In genomic region chr4:3040447-3041191, GRCh38 we compare ENCODE assay signal across 11 cellular contexts. TPM values are rescaled to one million over a fixed set of nuclear protein-coding genes. Genes with fewer than 3 reads are reported as not detected.
DNase-seq lines count a peak whose midpoint lies in the region; ATAC-seq, FAIRE-seq and TF ChIP-seq lines count a peak whose summit lies in the region.
"Had no signal": no experiment of that assay in that cellular context is flagged by ENCODE, and none has a peak within 500 bp of the region (broad histone marks: within the 10 kb centered on the region; RNA-seq: fewer than 3 reads in every experiment).

No MANE protein-coding gene starts in this region.

- intact Hi-C loops in naive thymus-derived CD4-positive, alpha-beta T cell (cut with micrococcal nuclease), result loop anchor here (1.0 kb wide), 3 partner anchors 34 to 106 kb away; partner anchors contain the start of genes GRK4 (in 1 of the 2), HTT (in 1 of the 2), HTT-AS (in 1 of the 2) and NOP14 (in 1 of the 2)

- H3K27ac ChIP-seq in VCaP, result peak overlapping the region; percentile 81
- no peak overlapping the region for H3K27ac ChIP-seq in naive thymus-derived CD4-positive, alpha-beta T cell (ENCODE audit: low read depth, low read length)

- H3K36me3 ChIP-seq in naive thymus-derived CD4-positive, alpha-beta T cell (ENCODE audit: control insufficient read depth in 2 of 3, insufficient read depth in 3 of 3, low read length in 3 of 3), result no peaks in the 10 kb centered on the region

- peaks cover 33 to 35% of the 10 kb centered on the region in 2 donors for H3K4me1 ChIP-seq in naive thymus-derived CD4-positive, alpha-beta T cell (ENCODE audit: control insufficient read depth in 2 of 2, insufficient read depth in 2 of 2, low read length in 2 of 2)

- H3K9me3 ChIP-seq in naive thymus-derived CD4-positive, alpha-beta T cell (ENCODE audit: control insufficient read depth in 2 of 3, low read length in 3 of 3), result no peaks in the 10 kb centered on the region

- TF ChIP-seq POLR2A in GM10847 (IDR thresholded peaks at IDR 0.05; ENCODE audit: extremely low read depth, insufficient read length) (peak; percentile 30), H54 (IDR thresholded peaks at IDR 0.05; ENCODE audit: low read depth, low read length) (no peak)

- no peak for FAIRE-seq in H54 (lab: Jason Lieb, UNC)

- H3K36me3 Mint-ChIP-seq in naive thymus-derived CD4-positive, alpha-beta T cell, result peaks cover 0 to 8% (median 0%) of the 10 kb centered on the region in 5 donors

- no peak for TF ChIP-seq CTCF in VCaP (conservative IDR thresholded peaks at IDR 0.05)

- H3K27me3 Mint-ChIP-seq in naive thymus-derived CD4-positive, alpha-beta T cell, result peaks cover 0 to 11% (median 0%) of the 10 kb centered on the region in 5 donors

- H3K4me3 ChIP-seq in naive thymus-derived CD4-positive, alpha-beta T cell (ENCODE audit: low read length), result peak overlapping the region; percentile 66

- DNase-seq in naive thymus-derived CD4-positive, alpha-beta T cell, result no peak
- DNase-seq in globus pallidus (ENCODE audit: low spot score) (no peak), SK-N-DZ (ENCODE audit: low spot score) (no peak), H54 (ENCODE audit: insufficient read length, low spot score) (no peak), NCI-H2196 (lab: John Stamatoyannopoulos, UW; ENCODE audit: unreplicated experiment) (no peak)

- POLR2A ChIA-PET in naive thymus-derived CD4-positive, alpha-beta T cell (lab: Charles Lee), result interaction anchor here (0.6 to 1.5 kb wide), 4 partner anchors 9 to 1010 kb away, joined by 3 to 4 read pairs (median 3); partner anchors contain the start of genes GRK4 and NOP14

- peak overlapping the region in 2 of 9 donors; percentile 17 to 87 for H3K27ac Mint-ChIP-seq in naive thymus-derived CD4-positive, alpha-beta T cell

- no peaks in the 10 kb centered on the region for H3K27me3 ChIP-seq in naive thymus-derived CD4-positive, alpha-beta T cell (ENCODE audit: control insufficient read depth in 2 of 2, insufficient read depth in 2 of 2, low read length in 2 of 2)

- peak overlapping the region; percentile 38 to 98 (median 89) for H3K4me3 Mint-ChIP-seq in naive thymus-derived CD4-positive, alpha-beta T cell

- H3K4me1 Mint-ChIP-seq in naive thymus-derived CD4-positive, alpha-beta T cell, result peaks cover 39 to 65% (median 53%) of the 10 kb centered on the region in 7 donors

- peak; percentile 49 for ATAC-seq in GM21526 (IDR thresholded peaks at IDR 0.05; ENCODE audit: low FRiP score, unreplicated experiment)
- ATAC-seq in naive thymus-derived CD4-positive, alpha-beta T cell, result no peak

- H3K9me3 Mint-ChIP-seq in naive thymus-derived CD4-positive, alpha-beta T cell, result peaks cover 0 to 5% (median 2%) of the 10 kb centered on the region in 11 donors

- CTCF ChIA-PET in naive thymus-derived CD4-positive, alpha-beta T cell (lab: Charles Lee), result interaction anchor here (0.9 kb wide), 1 partner anchor 105 kb away, joined by 3 read pairs; no protein-coding TSS in a partner anchor

RNA-seq across cellular contexts. Expression of gene HTT-AS, which starts 33.7 kb away (rescaled TPM):
- not detected for total RNA-seq in naive thymus-derived CD4-positive, alpha-beta T cell
- not detected for polyA plus RNA-seq in naive thymus-derived CD4-positive, alpha-beta T cell
- not detected in 2 replicates for polyA plus RNA-seq in SK-N-DZ (2014; cell fraction: cytosol; rRNA removed)
- polyA plus RNA-seq in SK-N-DZ (2014; cell fraction: nucleus; rRNA removed), result not detected in 2 replicates
- total RNA-seq: activated CD4-positive, alpha-beta T cell treated with anti-CD3 and anti-CD28 coated beads for 36 hours; M059J; right cardiac atrium had no signal
- polyA plus RNA-seq: right cardiac atrium had no signal

RNA-seq across cellular contexts. Expression of gene HTT, which starts 33.9 kb away (rescaled TPM):
- total RNA-seq in naive thymus-derived CD4-positive, alpha-beta T cell, result 100 to 1,000 TPM in 1 of 5 experiments, 10 to 100 TPM in 4; 61.4 to 115 (median 72.5) TPM
- 1 to 10 TPM; 2.4 to 5.2 TPM for polyA plus RNA-seq in naive thymus-derived CD4-positive, alpha-beta T cell
- polyA plus RNA-seq in SK-N-DZ (2014; cell fraction: cytosol; rRNA removed), result 6.9 and 11.7 TPM in 2 replicates
- polyA plus RNA-seq in SK-N-DZ (2014; cell fraction: nucleus; rRNA removed), result 10.7 and 22.7 TPM in 2 replicates
